In the genomic region with DNA sequence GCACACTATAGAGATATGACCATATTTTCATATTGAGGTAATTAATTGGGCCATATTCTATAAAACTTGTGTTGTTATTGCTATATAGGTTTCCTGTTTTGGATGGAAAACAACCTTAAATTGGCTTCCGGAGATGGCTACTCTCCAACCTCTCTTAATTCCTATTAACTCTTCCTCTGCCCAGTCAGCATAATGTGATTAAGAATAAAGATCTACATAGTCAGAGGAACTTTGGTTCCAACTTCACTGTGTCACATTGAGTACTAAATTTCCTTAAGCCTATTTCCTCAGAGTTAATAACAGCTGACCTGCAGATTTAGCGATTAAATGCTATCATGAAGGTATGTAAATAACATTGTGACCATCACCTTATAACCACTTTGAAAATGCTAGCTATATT, we compare ENCODE assay signal across 9 cellular contexts.
"Had no signal": no experiment of that assay in that cellular context is flagged by ENCODE, and none has a peak within 500 bp of the region (broad histone marks: within the 10 kb centered on the region; RNA-seq: fewer than 3 reads in every experiment).

No MANE protein-coding gene starts in this region.

- H2AFZ ChIP-seq: GM23248 had no signal

- H3K4me3 ChIP-seq: GM23248, HAP-1, K562 had no signal

- H3K36me3 ChIP-seq: HAP-1 had no signal

- H3K27ac ChIP-seq: GM23248 had no signal

- H3K4me3 Mint-ChIP-seq: HFFc6 had no signal

- DNase-seq: GM23248, GOT3, H7, HFFc6, KG1 had no signal

- H3K9ac ChIP-seq: GM23248 had no signal

- H3K4me1 ChIP-seq: HAP-1 had no signal

- FAIRE-seq: HTR-8/SVneo, K562 had no signal

- H3K27ac Mint-ChIP-seq: HFFc6 had no signal

- H3K9me3 Mint-ChIP-seq: HFFc6 had no signal

- H3K9me3 ChIP-seq: HAP-1 had no signal

- ATAC-seq: HCT116, K562 had no signal
